In the genomic region with DNA sequence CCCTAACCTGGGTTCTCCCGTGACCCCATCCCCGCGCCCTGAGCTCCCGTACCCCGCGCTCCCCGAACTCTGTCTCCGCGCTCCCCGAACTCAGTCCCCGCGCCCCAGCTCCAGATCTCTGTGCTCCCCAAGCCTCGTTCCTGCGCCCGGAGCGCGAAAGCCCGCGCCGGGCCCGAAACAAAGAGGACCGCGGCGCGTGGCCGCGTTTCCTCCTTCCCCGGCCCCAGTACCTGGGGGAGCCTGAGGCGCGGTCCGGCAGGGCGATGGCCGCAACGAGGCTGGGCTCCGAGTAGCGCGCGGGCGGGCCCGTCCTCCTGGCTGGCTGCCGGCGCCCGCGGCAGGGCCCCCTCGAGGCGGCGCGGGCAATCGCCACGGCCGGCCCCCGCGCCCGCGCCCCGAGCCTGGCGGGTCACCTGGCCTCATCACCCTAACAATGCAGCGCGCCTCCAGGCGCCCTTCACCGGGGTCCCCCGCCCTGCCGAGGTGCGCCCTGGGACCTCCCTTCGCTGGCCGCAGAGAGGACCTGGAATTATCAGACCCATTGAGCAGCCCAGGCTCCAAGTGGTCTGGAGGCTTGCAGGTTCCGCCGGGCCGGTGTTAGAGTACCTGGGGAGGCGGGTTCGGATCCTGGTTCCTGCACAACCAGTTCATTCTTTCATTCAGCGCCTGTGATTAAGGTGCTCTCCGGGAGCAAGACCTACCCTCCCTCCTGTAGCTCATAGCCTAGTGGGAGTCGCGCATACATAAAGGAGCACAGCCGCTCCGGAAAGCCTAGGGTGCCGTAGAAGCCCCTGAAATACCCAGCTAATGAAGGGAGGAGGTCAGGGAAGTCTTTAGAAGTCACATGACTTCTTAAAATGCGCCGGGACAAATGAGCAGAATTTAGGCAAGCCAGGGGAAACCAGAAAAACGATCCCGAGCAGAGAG, we compare ENCODE assay signal across 1 cellular context.
TF ChIP-seq lines count a peak whose summit lies in the region.

TNS3 (minus strand) TSS at position 291 of the 927 bp plus-strand sequence. CDS start 142,475 bp downstream, outside the sequence.

TF ChIP-seq in H1, 55 proteins besides CTCF, POLR2A, EP300 and RAD21 (continued from another document):
- TF ChIP-seq SP4 (IDR thresholded peaks at IDR 0.05; ENCODE audit: low read length) = no peak
- no peak for TF ChIP-seq NANOG (IDR thresholded peaks at IDR 0.05; ENCODE audit: insufficient read depth, low read depth, low read length, poor library complexity, severe bottlenecking)
- TF ChIP-seq TBP (IDR thresholded peaks at IDR 0.05; ENCODE audit: low read depth, low read length) = 0 out of 2 replicates have a peak, but pooled peaks have one; percentile 26
- no peak for TF ChIP-seq FOSL1 (IDR thresholded peaks at IDR 0.05; ENCODE audit: insufficient read depth, low read depth, low read length)
- TF ChIP-seq MAX (IDR thresholded peaks at IDR 0.05) = peak; percentile 61
- TF ChIP-seq CHD2 (IDR thresholded peaks at IDR 0.05; ENCODE audit: low read length) = no peak
- no peak for TF ChIP-seq SP1 (IDR thresholded peaks at IDR 0.05; ENCODE audit: low read depth, low read length)
- no peak for TF ChIP-seq SIX5 (IDR thresholded peaks at IDR 0.05; ENCODE audit: low read depth, low read length)
- TF ChIP-seq KDM5A (IDR thresholded peaks at IDR 0.05; ENCODE audit: low read length) = no peak
- no peak for TF ChIP-seq TEAD4 (IDR thresholded peaks at IDR 0.05; ENCODE audit: low read depth, low read length)
- peak; percentile 60; the same call in 1 of the 2 replicates for TF ChIP-seq KDM1A (IDR thresholded peaks at IDR 0.05; ENCODE audit: borderline replicate concordance, low read length)
- TF ChIP-seq PHF8 (conservative IDR thresholded peaks at IDR 0.05; ENCODE audit: low read depth, low read length) = peak; percentile 56
- no peak for TF ChIP-seq CHD1 (IDR thresholded peaks at IDR 0.05; ENCODE audit: low read depth, low read length)
- TF ChIP-seq E2F6 (IDR thresholded peaks at IDR 0.05) = no peak
- TF ChIP-seq JUND (IDR thresholded peaks at IDR 0.05; ENCODE audit: low read length) = no peak
- TF ChIP-seq BACH1 (IDR thresholded peaks at IDR 0.05; ENCODE audit: low read length) = peak; percentile 8; the same call in 1 of the 2 replicates
- TF ChIP-seq NRF1 (IDR thresholded peaks at IDR 0.05; ENCODE audit: low read depth, low read length) = no peak
- TF ChIP-seq HDAC6 (IDR thresholded peaks at IDR 0.05; ENCODE audit: low read depth, low read length) = no peak
- no peak for TF ChIP-seq SUZ12 (IDR thresholded peaks at IDR 0.05; ENCODE audit: low read length)
- TF ChIP-seq KDM4A (IDR thresholded peaks at IDR 0.05; ENCODE audit: low read depth, low read length, severe bottlenecking) = peak; percentile 73
- no peak for TF ChIP-seq CEBPB (IDR thresholded peaks at IDR 0.05; ENCODE audit: low read depth, low read length)
- 0 out of 2 replicates have a peak, but pooled peaks have one; percentile 53 for TF ChIP-seq RBBP5 (IDR thresholded peaks at IDR 0.05; ENCODE audit: borderline replicate concordance, low read depth, low read length)
- peak; percentile 27; the same call in 1 of the 2 replicates for TF ChIP-seq YY1 (IDR thresholded peaks at IDR 0.05; ENCODE audit: low read depth, low read length)
- 0 out of 4 replicates have a peak, but pooled peaks of 1 of the 2 experiments have one; percentile 35 for TF ChIP-seq HDAC2 (IDR thresholded peaks at IDR 0.05; ENCODE audit: borderline replicate concordance in 1 of 2, low read depth in 2 of 2, low read length in 2 of 2)
- peak; percentile 29; the same call in 1 of the 2 replicates for TF ChIP-seq TAF1 (IDR thresholded peaks at IDR 0.05; ENCODE audit: low read depth, low read length)
- no peak for TF ChIP-seq CBX5 (IDR thresholded peaks at IDR 0.05; ENCODE audit: low read depth, low read length)
- no peak for TF ChIP-seq TCF12 (IDR thresholded peaks at IDR 0.05; ENCODE audit: low read depth, low read length)
- no peak for TF ChIP-seq RNF2 (IDR thresholded peaks at IDR 0.05; ENCODE audit: borderline replicate concordance, low read depth, low read length, missing control alignments, poor library complexity, severe bottlenecking)
- 0 out of 2 replicates have a peak, but pooled peaks have one; percentile 26 for TF ChIP-seq POLR2AphosphoS5 (IDR thresholded peaks at IDR 0.05; ENCODE audit: low read depth, low read length)
